1 cellular context compared by ENCODE assay signal in the genomic region with DNA sequence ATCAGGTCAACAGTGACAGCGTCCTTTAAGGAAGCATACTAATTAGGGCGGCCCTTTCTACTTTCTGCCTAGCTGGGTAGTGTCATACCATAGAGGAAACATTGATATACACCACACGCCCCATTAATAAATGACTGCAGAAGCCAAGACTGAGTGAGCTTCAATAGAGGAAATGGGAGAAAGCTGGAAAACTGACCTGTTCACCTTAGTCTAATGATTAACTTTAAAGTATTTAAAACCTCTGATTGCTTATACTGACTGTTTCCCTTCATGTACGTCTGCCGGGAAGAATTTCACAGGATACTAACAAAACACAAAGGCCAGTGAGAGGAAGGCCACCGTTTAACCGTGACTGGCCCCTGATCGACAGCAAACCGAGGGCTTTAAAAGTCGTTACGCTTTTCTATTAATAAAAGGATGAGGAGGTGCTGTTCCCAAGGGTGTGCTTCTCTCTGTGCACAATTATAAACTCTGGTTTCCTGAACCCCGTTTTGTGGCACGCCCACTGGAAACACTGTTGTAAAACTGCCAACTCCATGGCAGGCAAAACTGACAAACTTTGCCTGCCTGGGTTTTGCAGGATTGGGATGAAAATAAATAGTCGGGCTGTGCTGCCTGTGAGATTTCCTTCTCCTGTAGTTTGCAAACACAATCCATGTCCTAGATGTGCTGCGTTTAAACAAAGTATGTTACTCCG.
TF ChIP-seq lines count a peak whose summit lies in the region.

No MANE protein-coding gene starts in this region.

TF ChIP-seq in HepG2, 621 proteins besides CTCF, POLR2A, EP300 and RAD21 (continued from another document and continues in another):
- TF ChIP-seq HIC2 (CRISPR knock-in tag; IDR thresholded peaks at IDR 0.05; ENCODE audit: low read depth) (no peak), DNMT1 (CRISPR knock-in tag; IDR thresholded peaks at IDR 0.05) (no peak), BCL6 (CRISPR knock-in tag; IDR thresholded peaks at IDR 0.05) (peak; percentile 79), SRY (CRISPR knock-in tag; IDR thresholded peaks at IDR 0.05) (no peak), ZNF543 (CRISPR knock-in tag; IDR thresholded peaks at IDR 0.05) (0 out of 2 replicates have a peak, but pooled peaks have one; percentile 43), HOXA7 (CRISPR knock-in tag; IDR thresholded peaks at IDR 0.05) (no peak), KLF6 (CRISPR knock-in tag; IDR thresholded peaks at IDR 0.05) (no peak), ZBTB8A (CRISPR knock-in tag; IDR thresholded peaks at IDR 0.05; ENCODE audit: borderline replicate concordance, low read depth) (no peak), ZNF607 (CRISPR knock-in tag; IDR thresholded peaks at IDR 0.05; ENCODE audit: borderline replicate concordance) (no peak), HDAC6 (IDR thresholded peaks at IDR 0.05; ENCODE audit: low read depth, low read length) (no peak), RCOR2 (CRISPR knock-in tag; IDR thresholded peaks at IDR 0.05) (no peak), MTF2 (CRISPR knock-in tag; IDR thresholded peaks at IDR 0.05; ENCODE audit: borderline replicate concordance) (no peak), ZNF780A (CRISPR knock-in tag; IDR thresholded peaks at IDR 0.05) (no peak), THAP7 (CRISPR knock-in tag; IDR thresholded peaks at IDR 0.05) (no peak), ZSCAN21 (CRISPR knock-in tag; IDR thresholded peaks at IDR 0.05; ENCODE audit: borderline replicate concordance) (0 out of 2 replicates have a peak, but pooled peaks have one; percentile 25), DPF2 (CRISPR knock-in tag; IDR thresholded peaks at IDR 0.05; ENCODE audit: borderline replicate concordance, low read depth) (no peak; the same call in 1 of the 2 replicates), SKIL (CRISPR knock-in tag; IDR thresholded peaks at IDR 0.05; ENCODE audit: borderline replicate concordance) (peak; percentile 18; the same call in 1 of the 2 replicates), HMGA1 (CRISPR knock-in tag; conservative IDR thresholded peaks at IDR 0.05) (no peak), HOMEZ (CRISPR knock-in tag; IDR thresholded peaks at IDR 0.05; ENCODE audit: low read depth) (peak; percentile 32; the same call in 1 of the 2 replicates), REST (IDR thresholded peaks at IDR 0.05; ENCODE audit: borderline replicate concordance in 1 of 2, low read depth in 1 of 2, low read length in 2 of 2) (no peak), REL (CRISPR knock-in tag; conservative IDR thresholded peaks at IDR 0.05) (no peak), ZNF329 (CRISPR knock-in tag; IDR thresholded peaks at IDR 0.05; ENCODE audit: low read depth) (no peak), ZNF644 (CRISPR knock-in tag; IDR thresholded peaks at IDR 0.05; ENCODE audit: low read depth) (0 out of 2 replicates have a peak, but pooled peaks have one; percentile 6), ATF4 (CRISPR knock-in tag; IDR thresholded peaks at IDR 0.05) (peak in 1 of 2 experiments; percentile 30; a peak in 1 of 4 replicates), ZNF660 (CRISPR knock-in tag; IDR thresholded peaks at IDR 0.05; ENCODE audit: borderline replicate concordance, low read depth) (no peak), PHF8 (CRISPR knock-in tag; IDR thresholded peaks at IDR 0.05) (no peak), ZFP62 (CRISPR knock-in tag; IDR thresholded peaks at IDR 0.05) (no peak)
- TF ChIP-seq, protein P1, sequence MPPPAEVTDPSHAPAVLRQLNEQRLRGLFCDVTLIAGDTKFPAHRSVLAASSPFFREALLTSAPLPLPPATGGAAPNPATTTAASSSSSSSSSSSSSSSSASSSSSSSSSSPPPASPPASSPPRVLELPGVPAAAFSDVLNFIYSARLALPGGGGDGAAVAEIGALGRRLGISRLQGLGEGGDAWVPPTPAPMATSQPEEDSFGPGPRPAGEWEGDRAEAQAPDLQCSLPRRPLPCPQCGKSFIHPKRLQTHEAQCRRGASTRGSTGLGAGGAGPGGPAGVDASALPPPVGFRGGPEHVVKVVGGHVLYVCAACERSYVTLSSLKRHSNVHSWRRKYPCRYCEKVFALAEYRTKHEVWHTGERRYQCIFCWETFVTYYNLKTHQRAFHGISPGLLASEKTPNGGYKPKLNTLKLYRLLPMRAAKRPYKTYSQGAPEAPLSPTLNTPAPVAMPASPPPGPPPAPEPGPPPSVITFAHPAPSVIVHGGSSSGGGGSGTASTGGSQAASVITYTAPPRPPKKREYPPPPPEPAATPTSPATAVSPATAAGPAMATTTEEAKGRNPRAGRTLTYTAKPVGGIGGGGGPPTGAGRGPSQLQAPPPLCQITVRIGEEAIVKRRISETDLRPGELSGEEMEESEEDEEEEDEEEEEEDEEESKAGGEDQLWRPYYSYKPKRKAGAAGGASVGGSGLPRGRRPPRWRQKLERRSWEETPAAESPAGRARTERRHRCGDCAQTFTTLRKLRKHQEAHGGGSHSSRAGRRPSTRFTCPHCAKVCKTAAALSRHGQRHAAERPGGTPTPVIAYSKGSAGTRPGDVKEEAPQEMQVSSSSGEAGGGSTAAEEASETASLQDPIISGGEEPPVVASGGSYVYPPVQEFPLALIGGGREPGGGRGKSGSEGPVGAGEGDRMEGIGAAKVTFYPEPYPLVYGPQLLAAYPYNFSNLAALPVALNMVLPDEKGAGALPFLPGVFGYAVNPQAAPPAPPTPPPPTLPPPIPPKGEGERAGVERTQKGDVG (CRISPR knock-in tag; IDR thresholded peaks at IDR 0.05; ENCODE audit: borderline replicate concordance) = 0 out of 2 replicates have a peak, but pooled peaks have one; percentile 47
- TF ChIP-seq, protein P2, sequence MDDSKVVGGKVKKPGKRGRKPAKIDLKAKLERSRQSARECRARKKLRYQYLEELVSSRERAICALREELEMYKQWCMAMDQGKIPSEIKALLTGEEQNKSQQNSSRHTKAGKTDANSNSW (CRISPR knock-in tag; IDR thresholded peaks at IDR 0.05; ENCODE audit: borderline replicate concordance) = no peak
- TF ChIP-seq, protein P3, sequence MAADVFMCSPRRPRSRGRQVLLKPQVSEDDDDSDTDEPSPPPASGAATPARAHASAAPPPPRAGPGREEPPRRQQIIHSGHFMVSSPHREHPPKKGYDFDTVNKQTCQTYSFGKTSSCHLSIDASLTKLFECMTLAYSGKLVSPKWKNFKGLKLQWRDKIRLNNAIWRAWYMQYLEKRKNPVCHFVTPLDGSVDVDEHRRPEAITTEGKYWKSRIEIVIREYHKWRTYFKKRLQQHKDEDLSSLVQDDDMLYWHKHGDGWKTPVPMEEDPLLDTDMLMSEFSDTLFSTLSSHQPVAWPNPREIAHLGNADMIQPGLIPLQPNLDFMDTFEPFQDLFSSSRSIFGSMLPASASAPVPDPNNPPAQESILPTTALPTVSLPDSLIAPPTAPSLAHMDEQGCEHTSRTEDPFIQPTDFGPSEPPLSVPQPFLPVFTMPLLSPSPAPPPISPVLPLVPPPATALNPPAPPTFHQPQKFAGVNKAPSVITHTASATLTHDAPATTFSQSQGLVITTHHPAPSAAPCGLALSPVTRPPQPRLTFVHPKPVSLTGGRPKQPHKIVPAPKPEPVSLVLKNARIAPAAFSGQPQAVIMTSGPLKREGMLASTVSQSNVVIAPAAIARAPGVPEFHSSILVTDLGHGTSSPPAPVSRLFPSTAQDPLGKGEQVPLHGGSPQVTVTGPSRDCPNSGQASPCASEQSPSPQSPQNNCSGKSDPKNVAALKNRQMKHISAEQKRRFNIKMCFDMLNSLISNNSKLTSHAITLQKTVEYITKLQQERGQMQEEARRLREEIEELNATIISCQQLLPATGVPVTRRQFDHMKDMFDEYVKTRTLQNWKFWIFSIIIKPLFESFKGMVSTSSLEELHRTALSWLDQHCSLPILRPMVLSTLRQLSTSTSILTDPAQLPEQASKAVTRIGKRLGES (CRISPR knock-in tag; IDR thresholded peaks at IDR 0.05; ENCODE audit: borderline replicate concordance) = no peak
- TF ChIP-seq, protein P4, sequence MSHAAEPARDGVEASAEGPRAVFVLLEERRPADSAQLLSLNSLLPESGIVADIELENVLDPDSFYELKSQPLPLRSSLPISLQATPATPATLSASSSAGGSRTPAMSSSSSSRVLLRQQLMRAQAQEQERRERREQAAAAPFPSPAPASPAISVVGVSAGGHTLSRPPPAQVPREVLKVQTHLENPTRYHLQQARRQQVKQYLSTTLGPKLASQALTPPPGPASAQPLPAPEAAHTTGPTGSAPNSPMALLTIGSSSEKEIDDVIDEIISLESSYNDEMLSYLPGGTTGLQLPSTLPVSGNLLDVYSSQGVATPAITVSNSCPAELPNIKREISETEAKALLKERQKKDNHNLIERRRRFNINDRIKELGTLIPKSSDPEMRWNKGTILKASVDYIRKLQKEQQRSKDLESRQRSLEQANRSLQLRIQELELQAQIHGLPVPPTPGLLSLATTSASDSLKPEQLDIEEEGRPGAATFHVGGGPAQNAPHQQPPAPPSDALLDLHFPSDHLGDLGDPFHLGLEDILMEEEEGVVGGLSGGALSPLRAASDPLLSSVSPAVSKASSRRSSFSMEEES (CRISPR knock-in tag; IDR thresholded peaks at IDR 0.05) = 0 out of 2 replicates have a peak, but pooled peaks have one; percentile 5
